Comparison of ENCODE assay signal across 1 cellular context in the genomic region with DNA sequence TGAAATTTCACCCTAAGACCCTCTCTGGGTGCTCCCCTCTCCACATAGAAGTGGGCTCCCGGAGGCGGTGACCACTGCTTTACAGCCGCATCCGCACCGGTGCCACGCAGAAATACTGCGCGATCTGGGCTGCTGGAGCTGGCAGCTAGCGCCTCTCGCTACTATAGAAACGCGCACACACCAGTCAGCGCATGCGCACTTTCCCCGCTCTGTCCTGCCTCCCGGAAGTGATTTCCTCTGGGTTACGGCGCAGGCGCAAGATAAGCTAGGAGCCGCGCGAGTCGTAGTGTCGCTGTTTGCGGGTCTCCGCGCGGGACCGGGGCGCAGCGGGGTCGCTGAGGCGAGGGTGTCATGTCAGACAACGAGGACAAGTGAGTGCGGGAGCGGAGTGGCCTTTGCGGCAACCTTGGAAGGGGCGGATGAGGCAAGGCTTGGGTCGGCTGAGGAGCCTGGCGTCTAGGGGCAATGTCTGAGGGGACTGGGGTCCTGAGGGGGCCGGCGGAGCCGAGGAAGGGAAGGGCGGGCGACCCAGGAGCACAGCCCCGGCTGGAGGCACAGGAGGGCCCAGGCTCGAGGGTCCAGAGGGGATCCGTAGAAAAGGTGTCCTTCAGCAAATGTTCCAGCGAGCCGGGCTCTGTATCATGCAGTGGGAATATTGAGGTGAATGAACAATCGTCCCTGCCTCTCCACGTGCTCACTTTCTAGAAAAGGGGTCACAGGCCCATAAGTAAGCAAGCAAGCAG.
TF ChIP-seq lines count a peak whose summit lies in the region.

A gene (minus strand): TSS at position 165 of the 743 bp plus-strand sequence. CDS start 452 bp downstream, outside the sequence.
A gene (plus strand): TSS at position 263 of the 743 bp plus-strand sequence. CDS start 89 bp downstream, at position 352.

TF ChIP-seq in HepG2, 621 proteins besides CTCF, POLR2A, EP300 and RAD21 (continued from another document and continues in another):
- TF ChIP-seq, protein P1, sequence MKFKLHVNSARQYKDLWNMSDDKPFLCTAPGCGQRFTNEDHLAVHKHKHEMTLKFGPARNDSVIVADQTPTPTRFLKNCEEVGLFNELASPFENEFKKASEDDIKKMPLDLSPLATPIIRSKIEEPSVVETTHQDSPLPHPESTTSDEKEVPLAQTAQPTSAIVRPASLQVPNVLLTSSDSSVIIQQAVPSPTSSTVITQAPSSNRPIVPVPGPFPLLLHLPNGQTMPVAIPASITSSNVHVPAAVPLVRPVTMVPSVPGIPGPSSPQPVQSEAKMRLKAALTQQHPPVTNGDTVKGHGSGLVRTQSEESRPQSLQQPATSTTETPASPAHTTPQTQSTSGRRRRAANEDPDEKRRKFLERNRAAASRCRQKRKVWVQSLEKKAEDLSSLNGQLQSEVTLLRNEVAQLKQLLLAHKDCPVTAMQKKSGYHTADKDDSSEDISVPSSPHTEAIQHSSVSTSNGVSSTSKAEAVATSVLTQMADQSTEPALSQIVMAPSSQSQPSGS (CRISPR knock-in tag; IDR thresholded peaks at IDR 0.05): peak; percentile 21; the same call in 1 of the 2 replicates
- TF ChIP-seq FOSL2 (CRISPR knock-in tag; IDR thresholded peaks at IDR 0.05) (peak; percentile 39), SAP130 (CRISPR knock-in tag; IDR thresholded peaks at IDR 0.05; ENCODE audit: low read depth) (peak; percentile 96), IKZF1 (IDR thresholded peaks at IDR 0.05) (no peak), HDAC1 (CRISPR knock-in tag; IDR thresholded peaks at IDR 0.05) (peak; percentile 90), HOXD1 (CRISPR knock-in tag; IDR thresholded peaks at IDR 0.05) (peak; percentile 54; the same call in 1 of the 2 replicates), CC2D1A (CRISPR knock-in tag; IDR thresholded peaks at IDR 0.05) (no peak), PRMT3 (CRISPR knock-in tag; IDR thresholded peaks at IDR 0.05; ENCODE audit: borderline replicate concordance, low read depth) (no peak), RARA (CRISPR knock-in tag; IDR thresholded peaks at IDR 0.05) (no peak), RBAK (CRISPR knock-in tag; IDR thresholded peaks at IDR 0.05) (no peak), RFX1 (IDR thresholded peaks at IDR 0.05) (peak; percentile 72; the same call in 1 of the 2 replicates), PHF8 (CRISPR knock-in tag; IDR thresholded peaks at IDR 0.05) (peak; percentile 87), ZNF24 (IDR thresholded peaks at IDR 0.05) (no peak), ZNF256 (CRISPR knock-in tag; conservative IDR thresholded peaks at IDR 0.05) (no peak; the same call in 1 of the 2 replicates), ZNF75D (CRISPR knock-in tag; IDR thresholded peaks at IDR 0.05; ENCODE audit: borderline replicate concordance) (no peak), ZNF790 (CRISPR knock-in tag; IDR thresholded peaks at IDR 0.05; ENCODE audit: borderline replicate concordance) (0 out of 2 replicates have a peak, but pooled peaks have one; percentile 44), HNRNPLL (IDR thresholded peaks at IDR 0.05; ENCODE audit: low read depth, low read length, poor library complexity, severe bottlenecking) (peak; percentile 98), ZNF556 (CRISPR knock-in tag; IDR thresholded peaks at IDR 0.05; ENCODE audit: borderline replicate concordance) (no peak), MEIS1 (CRISPR knock-in tag; IDR thresholded peaks at IDR 0.05; ENCODE audit: borderline replicate concordance) (peak; percentile 46; the same call in 1 of the 2 replicates), HDAC6 (IDR thresholded peaks at IDR 0.05; ENCODE audit: low read depth, low read length) (no peak), SP1 (IDR thresholded peaks at IDR 0.05) (no peak), SP1 (CRISPR knock-in tag; IDR thresholded peaks at IDR 0.05) (0 out of 2 replicates have a peak, but pooled peaks have one; percentile 14), ZNF501 (CRISPR knock-in tag; IDR thresholded peaks at IDR 0.05) (peak; percentile 90), MYNN (CRISPR knock-in tag; IDR thresholded peaks at IDR 0.05; ENCODE audit: low read depth) (no peak), CAMTA2 (CRISPR knock-in tag; IDR thresholded peaks at IDR 0.05; ENCODE audit: borderline replicate concordance) (peak; percentile 35; the same call in 1 of the 2 replicates), SIN3A (IDR thresholded peaks at IDR 0.05; ENCODE audit: borderline replicate concordance, low read depth, low read length) (peak; percentile 94), BORCS8-MEF2B (CRISPR knock-in tag; IDR thresholded peaks at IDR 0.05) (no peak), FOXK2 (IDR thresholded peaks at IDR 0.05) (no peak), ZNF263 (CRISPR knock-in tag; IDR thresholded peaks at IDR 0.05) (peak; percentile 50; the same call in 1 of the 2 replicates), KLF6 (CRISPR knock-in tag; IDR thresholded peaks at IDR 0.05) (0 out of 2 replicates have a peak, but pooled peaks have one; percentile 32), THAP11 (CRISPR knock-in tag; IDR thresholded peaks at IDR 0.05) (peak; percentile 88), ZFY (CRISPR knock-in tag; IDR thresholded peaks at IDR 0.05) (peak; percentile 58), KLF16 (CRISPR knock-in tag; IDR thresholded peaks at IDR 0.05) (peak in 1 of 2 experiments; percentile 73; a peak in 1 of 4 replicates), ZIK1 (CRISPR knock-in tag; IDR thresholded peaks at IDR 0.05; ENCODE audit: borderline replicate concordance, low read depth) (no peak), ISL2 (CRISPR knock-in tag; IDR thresholded peaks at IDR 0.05) (peak; percentile 58), AGO2 (optimal IDR thresholded peaks at IDR 0.05; ENCODE audit: low read depth, low read length) (peak; percentile 67), CREM (IDR thresholded peaks at IDR 0.05) (peak; percentile 68), CREM (CRISPR knock-in tag; IDR thresholded peaks at IDR 0.05) (no peak)
- TF ChIP-seq, protein P2, sequence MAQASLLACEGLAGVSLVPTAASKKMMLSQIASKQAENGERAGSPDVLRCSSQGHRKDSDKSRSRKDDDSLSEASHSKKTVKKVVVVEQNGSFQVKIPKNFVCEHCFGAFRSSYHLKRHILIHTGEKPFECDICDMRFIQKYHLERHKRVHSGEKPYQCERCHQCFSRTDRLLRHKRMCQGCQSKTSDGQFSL (CRISPR knock-in tag; IDR thresholded peaks at IDR 0.05): no peak
- TF ChIP-seq, protein P3, sequence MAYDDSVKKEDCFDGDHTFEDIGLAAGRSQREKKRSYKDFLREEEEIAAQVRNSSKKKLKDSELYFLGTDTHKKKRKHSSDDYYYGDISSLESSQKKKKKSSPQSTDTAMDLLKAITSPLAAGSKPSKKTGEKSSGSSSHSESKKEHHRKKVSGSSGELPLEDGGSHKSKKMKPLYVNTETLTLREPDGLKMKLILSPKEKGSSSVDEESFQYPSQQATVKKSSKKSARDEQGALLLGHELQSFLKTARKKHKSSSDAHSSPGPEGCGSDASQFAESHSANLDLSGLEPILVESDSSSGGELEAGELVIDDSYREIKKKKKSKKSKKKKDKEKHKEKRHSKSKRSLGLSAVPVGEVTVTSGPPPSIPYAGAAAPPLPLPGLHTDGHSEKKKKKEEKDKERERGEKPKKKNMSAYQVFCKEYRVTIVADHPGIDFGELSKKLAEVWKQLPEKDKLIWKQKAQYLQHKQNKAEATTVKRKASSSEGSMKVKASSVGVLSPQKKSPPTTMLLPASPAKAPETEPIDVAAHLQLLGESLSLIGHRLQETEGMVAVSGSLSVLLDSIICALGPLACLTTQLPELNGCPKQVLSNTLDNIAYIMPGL (CRISPR knock-in tag; IDR thresholded peaks at IDR 0.05; ENCODE audit: borderline replicate concordance in 1 of 2, low read depth in 1 of 2): peak; percentile 70 to 85; a peak in 3 of 4 replicates
- TF ChIP-seq, protein P4, sequence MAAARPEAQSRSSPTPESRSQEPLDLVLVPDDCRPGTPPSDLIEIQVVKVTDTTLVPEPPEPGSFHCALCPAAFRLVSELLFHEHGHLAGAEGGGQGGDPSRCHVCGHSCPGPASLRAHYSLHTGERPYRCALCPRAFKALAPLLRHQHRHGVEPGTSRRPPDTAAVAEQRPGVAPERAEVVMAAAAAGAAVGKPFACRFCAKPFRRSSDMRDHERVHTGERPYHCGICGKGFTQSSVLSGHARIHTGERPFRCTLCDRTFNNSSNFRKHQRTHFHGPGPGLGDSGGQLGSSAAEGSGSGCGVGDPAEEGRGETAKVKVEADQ (CRISPR knock-in tag; IDR thresholded peaks at IDR 0.05; ENCODE audit: borderline replicate concordance): peak; percentile 61; the same call in 1 of the 2 replicates
- TF ChIP-seq, protein P5, sequence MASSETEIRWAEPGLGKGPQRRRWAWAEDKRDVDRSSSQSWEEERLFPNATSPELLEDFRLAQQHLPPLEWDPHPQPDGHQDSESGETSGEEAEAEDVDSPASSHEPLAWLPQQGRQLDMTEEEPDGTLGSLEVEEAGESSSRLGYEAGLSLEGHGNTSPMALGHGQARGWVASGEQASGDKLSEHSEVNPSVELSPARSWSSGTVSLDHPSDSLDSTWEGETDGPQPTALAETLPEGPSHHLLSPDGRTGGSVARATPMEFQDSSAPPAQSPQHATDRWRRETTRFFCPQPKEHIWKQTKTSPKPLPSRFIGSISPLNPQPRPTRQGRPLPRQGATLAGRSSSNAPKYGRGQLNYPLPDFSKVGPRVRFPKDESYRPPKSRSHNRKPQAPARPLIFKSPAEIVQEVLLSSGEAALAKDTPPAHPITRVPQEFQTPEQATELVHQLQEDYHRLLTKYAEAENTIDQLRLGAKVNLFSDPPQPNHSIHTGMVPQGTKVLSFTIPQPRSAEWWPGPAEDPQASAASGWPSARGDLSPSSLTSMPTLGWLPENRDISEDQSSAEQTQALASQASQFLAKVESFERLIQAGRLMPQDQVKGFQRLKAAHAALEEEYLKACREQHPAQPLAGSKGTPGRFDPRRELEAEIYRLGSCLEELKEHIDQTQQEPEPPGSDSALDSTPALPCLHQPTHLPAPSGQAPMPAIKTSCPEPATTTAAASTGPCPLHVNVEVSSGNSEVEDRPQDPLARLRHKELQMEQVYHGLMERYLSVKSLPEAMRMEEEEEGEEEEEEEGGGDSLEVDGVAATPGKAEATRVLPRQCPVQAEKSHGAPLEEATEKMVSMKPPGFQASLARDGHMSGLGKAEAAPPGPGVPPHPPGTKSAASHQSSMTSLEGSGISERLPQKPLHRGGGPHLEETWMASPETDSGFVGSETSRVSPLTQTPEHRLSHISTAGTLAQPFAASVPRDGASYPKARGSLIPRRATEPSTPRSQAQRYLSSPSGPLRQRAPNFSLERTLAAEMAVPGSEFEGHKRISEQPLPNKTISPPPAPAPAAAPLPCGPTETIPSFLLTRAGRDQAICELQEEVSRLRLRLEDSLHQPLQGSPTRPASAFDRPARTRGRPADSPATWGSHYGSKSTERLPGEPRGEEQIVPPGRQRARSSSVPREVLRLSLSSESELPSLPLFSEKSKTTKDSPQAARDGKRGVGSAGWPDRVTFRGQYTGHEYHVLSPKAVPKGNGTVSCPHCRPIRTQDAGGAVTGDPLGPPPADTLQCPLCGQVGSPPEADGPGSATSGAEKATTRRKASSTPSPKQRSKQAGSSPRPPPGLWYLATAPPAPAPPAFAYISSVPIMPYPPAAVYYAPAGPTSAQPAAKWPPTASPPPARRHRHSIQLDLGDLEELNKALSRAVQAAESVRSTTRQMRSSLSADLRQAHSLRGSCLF (CRISPR knock-in tag; IDR thresholded peaks at IDR 0.05; ENCODE audit: borderline replicate concordance): no peak
- TF ChIP-seq, protein P6, sequence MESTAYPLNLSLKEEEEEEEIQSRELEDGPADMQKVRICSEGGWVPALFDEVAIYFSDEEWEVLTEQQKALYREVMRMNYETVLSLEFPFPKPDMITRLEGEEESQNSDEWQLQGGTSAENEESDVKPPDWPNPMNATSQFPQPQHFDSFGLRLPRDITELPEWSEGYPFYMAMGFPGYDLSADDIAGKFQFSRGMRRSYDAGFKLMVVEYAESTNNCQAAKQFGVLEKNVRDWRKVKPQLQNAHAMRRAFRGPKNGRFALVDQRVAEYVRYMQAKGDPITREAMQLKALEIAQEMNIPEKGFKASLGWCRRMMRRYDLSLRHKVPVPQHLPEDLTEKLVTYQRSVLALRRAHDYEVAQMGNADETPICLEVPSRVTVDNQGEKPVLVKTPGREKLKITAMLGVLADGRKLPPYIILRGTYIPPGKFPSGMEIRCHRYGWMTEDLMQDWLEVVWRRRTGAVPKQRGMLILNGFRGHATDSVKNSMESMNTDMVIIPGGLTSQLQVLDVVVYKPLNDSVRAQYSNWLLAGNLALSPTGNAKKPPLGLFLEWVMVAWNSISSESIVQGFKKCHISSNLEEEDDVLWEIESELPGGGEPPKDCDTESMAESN (CRISPR knock-in tag; conservative IDR thresholded peaks at IDR 0.05): 0 out of 2 replicates have a peak, but pooled peaks have one; percentile 39
- TF ChIP-seq, protein P7, sequence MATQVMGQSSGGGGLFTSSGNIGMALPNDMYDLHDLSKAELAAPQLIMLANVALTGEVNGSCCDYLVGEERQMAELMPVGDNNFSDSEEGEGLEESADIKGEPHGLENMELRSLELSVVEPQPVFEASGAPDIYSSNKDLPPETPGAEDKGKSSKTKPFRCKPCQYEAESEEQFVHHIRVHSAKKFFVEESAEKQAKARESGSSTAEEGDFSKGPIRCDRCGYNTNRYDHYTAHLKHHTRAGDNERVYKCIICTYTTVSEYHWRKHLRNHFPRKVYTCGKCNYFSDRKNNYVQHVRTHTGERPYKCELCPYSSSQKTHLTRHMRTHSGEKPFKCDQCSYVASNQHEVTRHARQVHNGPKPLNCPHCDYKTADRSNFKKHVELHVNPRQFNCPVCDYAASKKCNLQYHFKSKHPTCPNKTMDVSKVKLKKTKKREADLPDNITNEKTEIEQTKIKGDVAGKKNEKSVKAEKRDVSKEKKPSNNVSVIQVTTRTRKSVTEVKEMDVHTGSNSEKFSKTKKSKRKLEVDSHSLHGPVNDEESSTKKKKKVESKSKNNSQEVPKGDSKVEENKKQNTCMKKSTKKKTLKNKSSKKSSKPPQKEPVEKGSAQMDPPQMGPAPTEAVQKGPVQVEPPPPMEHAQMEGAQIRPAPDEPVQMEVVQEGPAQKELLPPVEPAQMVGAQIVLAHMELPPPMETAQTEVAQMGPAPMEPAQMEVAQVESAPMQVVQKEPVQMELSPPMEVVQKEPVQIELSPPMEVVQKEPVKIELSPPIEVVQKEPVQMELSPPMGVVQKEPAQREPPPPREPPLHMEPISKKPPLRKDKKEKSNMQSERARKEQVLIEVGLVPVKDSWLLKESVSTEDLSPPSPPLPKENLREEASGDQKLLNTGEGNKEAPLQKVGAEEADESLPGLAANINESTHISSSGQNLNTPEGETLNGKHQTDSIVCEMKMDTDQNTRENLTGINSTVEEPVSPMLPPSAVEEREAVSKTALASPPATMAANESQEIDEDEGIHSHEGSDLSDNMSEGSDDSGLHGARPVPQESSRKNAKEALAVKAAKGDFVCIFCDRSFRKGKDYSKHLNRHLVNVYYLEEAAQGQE (IDR thresholded peaks at IDR 0.05; ENCODE audit: borderline replicate concordance in 1 of 2, low read depth in 1 of 2, low read length in 2 of 2): peak in 1 of 2 experiments; percentile 10; a peak in 1 of 4 replicates
- TF ChIP-seq, protein P8, sequence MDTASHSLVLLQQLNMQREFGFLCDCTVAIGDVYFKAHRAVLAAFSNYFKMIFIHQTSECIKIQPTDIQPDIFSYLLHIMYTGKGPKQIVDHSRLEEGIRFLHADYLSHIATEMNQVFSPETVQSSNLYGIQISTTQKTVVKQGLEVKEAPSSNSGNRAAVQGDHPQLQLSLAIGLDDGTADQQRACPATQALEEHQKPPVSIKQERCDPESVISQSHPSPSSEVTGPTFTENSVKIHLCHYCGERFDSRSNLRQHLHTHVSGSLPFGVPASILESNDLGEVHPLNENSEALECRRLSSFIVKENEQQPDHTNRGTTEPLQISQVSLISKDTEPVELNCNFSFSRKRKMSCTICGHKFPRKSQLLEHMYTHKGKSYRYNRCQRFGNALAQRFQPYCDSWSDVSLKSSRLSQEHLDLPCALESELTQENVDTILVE (CRISPR knock-in tag; IDR thresholded peaks at IDR 0.05): peak; percentile 40; the same call in 1 of the 2 replicates
- TF ChIP-seq, protein P9, sequence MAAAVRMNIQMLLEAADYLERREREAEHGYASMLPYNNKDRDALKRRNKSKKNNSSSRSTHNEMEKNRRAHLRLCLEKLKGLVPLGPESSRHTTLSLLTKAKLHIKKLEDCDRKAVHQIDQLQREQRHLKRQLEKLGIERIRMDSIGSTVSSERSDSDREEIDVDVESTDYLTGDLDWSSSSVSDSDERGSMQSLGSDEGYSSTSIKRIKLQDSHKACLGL (CRISPR knock-in tag; IDR thresholded peaks at IDR 0.05): peak; percentile 85
